ENCODE assay signal across 8 cellular contexts in the genomic region with DNA sequence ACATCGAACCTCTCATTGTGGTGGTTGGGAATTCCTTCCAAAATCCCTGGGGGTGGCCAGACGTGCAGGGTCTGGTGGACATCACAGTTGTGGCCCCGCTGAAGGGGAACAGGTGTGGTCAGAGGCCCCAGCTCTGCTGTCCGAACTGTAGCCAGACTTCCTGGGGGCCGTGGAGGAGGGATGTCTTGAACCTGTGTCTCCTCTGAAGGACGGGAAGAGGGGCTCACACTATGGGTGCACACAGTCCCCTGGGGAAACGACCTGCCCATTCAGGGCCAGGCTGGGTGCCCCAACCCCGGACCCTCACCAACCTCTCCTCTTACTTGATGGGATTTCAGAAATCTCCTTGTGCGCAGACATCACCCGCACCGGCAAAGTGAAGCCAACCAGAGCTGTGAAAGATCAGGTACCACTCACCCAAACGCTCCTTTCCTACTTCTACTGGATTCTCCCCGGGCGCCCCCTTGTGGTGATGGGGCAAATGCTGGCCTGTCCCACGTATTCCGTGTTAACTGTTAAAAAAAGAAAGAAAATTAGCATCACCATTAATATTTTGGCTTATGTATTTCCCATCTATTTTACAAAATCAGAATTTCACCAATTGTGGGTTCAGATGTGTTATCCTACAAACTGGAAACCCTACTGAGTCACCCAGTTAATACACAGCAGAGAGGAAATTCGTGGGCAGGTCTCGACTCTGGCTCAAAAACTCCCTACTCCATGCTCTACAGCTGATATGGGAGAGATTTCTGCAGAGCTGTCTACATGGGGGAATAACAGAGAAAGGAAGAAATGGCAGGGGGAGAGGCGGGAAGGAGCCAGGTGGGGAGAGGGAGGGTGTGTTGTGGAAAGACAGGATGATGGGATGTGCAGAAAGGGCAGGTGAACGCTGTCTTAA. TPM values are rescaled to one million over a fixed set of nuclear protein-coding genes. Genes with fewer than 3 reads are reported as not detected.
DNase-seq lines count a peak whose midpoint lies in the region; ATAC-seq and TF ChIP-seq lines count a peak whose summit lies in the region.

No MANE protein-coding gene starts in this region.

- H3K9me3 Mint-ChIP-seq in activated CD8-positive, alpha-beta T cell treated with anti-CD3 and anti-CD28 coated beads, Interleukin-2, amount 10 ng/mL, durations not matched to agents 7 days and 5 days (ENCODE audit: insufficient read depth) = no peaks in the 10 kb centered on the region
- no peaks in the 10 kb centered on the region for H3K9me3 Mint-ChIP-seq in endodermal cell

- H3K36me3 Mint-ChIP-seq in activated CD8-positive, alpha-beta T cell treated with anti-CD3 and anti-CD28 coated beads, Interleukin-2, amount 10 ng/mL, durations not matched to agents 7 days and 5 days (ENCODE audit: low read depth) = no peaks in the 10 kb centered on the region
- H3K36me3 Mint-ChIP-seq in endodermal cell (ENCODE audit: low read depth) = no peaks in the 10 kb centered on the region

- no peaks in the 10 kb centered on the region for H3K27me3 Mint-ChIP-seq in activated CD8-positive, alpha-beta T cell treated with anti-CD3 and anti-CD28 coated beads, Interleukin-2, amount 10 ng/mL, durations not matched to agents 7 days and 5 days (ENCODE audit: low read depth)
- peaks cover 14% of the 10 kb centered on the region for H3K27me3 Mint-ChIP-seq in endodermal cell (ENCODE audit: insufficient read depth)

- peak; percentile 81 for ATAC-seq in activated CD8-positive, alpha-beta T cell treated with anti-CD3 and anti-CD28 coated beads, Interleukin-2, amount 10 ng/mL, durations not matched to agents 7 days and 5 days
- ATAC-seq in HG03342 (IDR thresholded peaks at IDR 0.05; ENCODE audit: unreplicated experiment) = no peak

- no peak overlapping the region for H3K9ac ChIP-seq in endodermal cell (ENCODE audit: extremely low read depth, low read length, poor library complexity, severe bottlenecking)

- no peaks in the 10 kb centered on the region for H3K4me1 ChIP-seq in endodermal cell (ENCODE audit: control insufficient read depth, insufficient read depth, low read length)

- peaks cover 6% of the 10 kb centered on the region for H3K27me3 ChIP-seq in endodermal cell (ENCODE audit: control insufficient read depth, insufficient read depth, low read length, poor library complexity, severe bottlenecking)

- POLR2A ChIA-PET in activated CD8-positive, alpha-beta T cell treated with anti-CD3 and anti-CD28 coated beads, Interleukin-2, amount 10 ng/mL, durations not matched to agents 7 days and 5 days (lab: Charles Lee) = no interaction called here

- no peaks in the 10 kb centered on the region for H3K9me3 ChIP-seq in endodermal cell (ENCODE audit: control insufficient read depth, low read length)

- H3K4me3 ChIP-seq in endodermal cell (ENCODE audit: low read length) = no peak overlapping the region

- DNase-seq in AG08396 (ENCODE audit: low spot score) (peak; percentile 61), GM20000 (ENCODE audit: low spot score) (peak; percentile 61), NCI-H510A (lab: John Stamatoyannopoulos, UW) (peak; percentile 23), endodermal cell (peak; percentile 94), myocyte (ENCODE audit: low read depth) (peak; percentile 73)
- peak; percentile 75 for DNase-seq in activated CD8-positive, alpha-beta T cell treated with anti-CD3 and anti-CD28 coated beads, Interleukin-2, amount 10 ng/mL, durations not matched to agents 7 days and 5 days
- DNase-seq in stimulated activated CD8-positive, alpha-beta memory T cell treated with anti-CD3 and anti-CD28 coated beads, Interleukin-7, amount 100 ng/mL, for 24 hours (ENCODE audit: low read depth) = peak; percentile 54

- H3K27ac Mint-ChIP-seq in activated CD8-positive, alpha-beta T cell treated with anti-CD3 and anti-CD28 coated beads, Interleukin-2, amount 10 ng/mL, durations not matched to agents 7 days and 5 days = no peak overlapping the region
- H3K27ac Mint-ChIP-seq in endodermal cell = no peak overlapping the region

- no peak overlapping the region for H3K27ac ChIP-seq in endodermal cell (ENCODE audit: low read depth, low read length)

- no peaks in the 10 kb centered on the region for H3K36me3 ChIP-seq in endodermal cell (ENCODE audit: control insufficient read depth, insufficient read depth, low read length)

- no peak overlapping the region for H3K4me3 Mint-ChIP-seq in activated CD8-positive, alpha-beta T cell treated with anti-CD3 and anti-CD28 coated beads, Interleukin-2, amount 10 ng/mL, durations not matched to agents 7 days and 5 days
- no peak overlapping the region for H3K4me3 Mint-ChIP-seq in endodermal cell

- no peaks in the 10 kb centered on the region for H3K4me1 Mint-ChIP-seq in activated CD8-positive, alpha-beta T cell treated with anti-CD3 and anti-CD28 coated beads, Interleukin-2, amount 10 ng/mL, durations not matched to agents 7 days and 5 days (ENCODE audit: low read depth)
- no peaks in the 10 kb centered on the region for H3K4me1 Mint-ChIP-seq in endodermal cell

- CTCF ChIA-PET in activated CD8-positive, alpha-beta T cell treated with anti-CD3 and anti-CD28 coated beads, Interleukin-2, amount 10 ng/mL, durations not matched to agents 7 days and 5 days (lab: Charles Lee) = interaction anchor here (0.6 to 1.5 kb wide), 4 partner anchors 14 to 88 kb away, joined by 3 to 4 read pairs (median 3); no protein-coding TSS in a partner anchor

- WGBS in endodermal cell (ENCODE audit: insufficient coverage in 1 of 2, insufficient read length in 1 of 2), 2 experiments = 40 to 48% methylated on average over 4 to 20 of the region's 20 CpGs

- TF ChIP-seq CTCF in GM20000 (IDR thresholded peaks at IDR 0.05; ENCODE audit: extremely low read depth, missing control alignments) (peak; percentile 70), endodermal cell (conservative IDR thresholded peaks at IDR 0.05) (peak; percentile 96)

RNA-seq across cellular contexts. Expression of gene PADI4, which starts 28.1 kb away (rescaled TPM):
- total RNA-seq in activated CD8-positive, alpha-beta T cell treated with anti-CD3 and anti-CD28 coated beads, Interleukin-2, amount 10 ng/mL, durations not matched to agents 7 days and 5 days = 1 to 10 TPM in 1 of 2 experiments, under 1 TPM in 1; 0.95 to 1.0 TPM
- total RNA-seq in endodermal cell (not detected), myocyte (not detected in 2 replicates)
- polyA plus RNA-seq in endodermal cell (2013, experiment 1 of 2) = not detected
- polyA plus RNA-seq in endodermal cell (2013, experiment 2 of 2) = not detected
- polyA plus RNA-seq in myocyte (2012) = not detected

RNA-seq across cellular contexts. Expression of gene PADI6, which starts 35.9 kb away (rescaled TPM):
- not detected for total RNA-seq in activated CD8-positive, alpha-beta T cell treated with anti-CD3 and anti-CD28 coated beads, Interleukin-2, amount 10 ng/mL, durations not matched to agents 7 days and 5 days
- total RNA-seq in endodermal cell (not detected), myocyte (not detected in 2 replicates)
- polyA plus RNA-seq in endodermal cell (2013, experiment 1 of 2) = not detected
- polyA plus RNA-seq in endodermal cell (2013, experiment 2 of 2) = not detected
- not detected for polyA plus RNA-seq in myocyte (2012)

Comparison
In these comparisons a context has a peak if more than half of its experiments do, and no peak if none do; other contexts are left out.
1. DNase-seq: peak in every context shown above with its lines; median percentile 94 in endodermal cell; 75 in activated CD8-positive, alpha-beta T cell treated with anti-CD3 and anti-CD28 coated beads, Interleukin-2, amount 10 ng/mL, durations not matched to agents 7 days and 5 days; 73 in myocyte; 61 in AG08396; 61 in GM20000; 54 in stimulated activated CD8-positive, alpha-beta memory T cell treated with anti-CD3 and anti-CD28 coated beads, Interleukin-7, amount 100 ng/mL, for 24 hours; 23 in NCI-H510A.